In genomic region chr6:82056567-82056966, GRCh38 we compare ENCODE assay signal across 26 cellular contexts.
"Had no signal": no experiment of that assay in that cellular context is flagged by ENCODE, and none has a peak within 500 bp of the region (broad histone marks: within the 10 kb centered on the region; RNA-seq: fewer than 3 reads in every experiment).

No MANE protein-coding gene starts in this region.

- H3K9ac ChIP-seq: parathyroid adenoma had no signal

- H3K4me1 Mint-ChIP-seq: memory B cell, naive B cell had no signal

- H3K9me3 ChIP-seq: esophagus squamous epithelium, mucosa of descending colon, neutrophil, right lobe of liver, stomach, thyroid gland, vagina had no signal

- H3K27me3 ChIP-seq: esophagus squamous epithelium, neutrophil, right lobe of liver, stomach, thyroid gland, vagina had no signal

- H3K27ac Mint-ChIP-seq: memory B cell; naive B cell; natural killer cell treated with Interleukin-12 subunit alpha and Interleukin-12 subunit beta and Interleukin-15 and Interleukin-18, amount 100 ng/mL, for 72 hours; progenitor cell of endocrine pancreas had no signal

- DNase-seq: dermis blood vessel endothelial cell; effector memory CD4-positive, alpha-beta T cell; erythroblast; esophagus squamous epithelium; hypothalamus; kidney; mucosa of descending colon; naive B cell; right lobe of liver; small intestine; stimulated activated CD4-positive, alpha-beta T cell treated with anti-CD3 and anti-CD28 coated beads, Interleukin-15, amount 100 ng/mL, for 24 hours; stimulated activated CD4-positive, alpha-beta T cell treated with anti-CD3 and anti-CD28 coated beads, Interleukin-2, amount 100 ng/mL, for 48 hours; stimulated activated naive CD4-positive, alpha-beta T cell treated with Interleukin-2 at 50 U/mL for 16 hours; stomach; thyroid gland; trophoblast cell had no signal

- H3K4me3 ChIP-seq: coronary artery, esophagus squamous epithelium, lung, mucosa of descending colon, right lobe of liver, stomach, thyroid gland, vagina had no signal

- H3K27me3 Mint-ChIP-seq: natural killer cell treated with Interleukin-12 subunit alpha and Interleukin-12 subunit beta and Interleukin-15 and Interleukin-18, amount 100 ng/mL, for 72 hours; progenitor cell of endocrine pancreas had no signal

- H3K9me3 Mint-ChIP-seq: memory B cell; natural killer cell treated with Interleukin-12 subunit alpha and Interleukin-12 subunit beta and Interleukin-15 and Interleukin-18, amount 100 ng/mL, for 72 hours had no signal

- H3K36me3 Mint-ChIP-seq: memory B cell; mesothelial cell of epicardium; naive B cell; natural killer cell treated with Interleukin-12 subunit alpha and Interleukin-12 subunit beta and Interleukin-15 and Interleukin-18, amount 100 ng/mL, for 72 hours had no signal

- H3K4me1 ChIP-seq: parathyroid adenoma, right lobe of liver, stomach had no signal

- H3K79me2 ChIP-seq: parathyroid adenoma had no signal

- H3K36me3 ChIP-seq: esophagus squamous epithelium, neutrophil, right lobe of liver, stomach, thyroid gland, vagina had no signal

- H3K27ac ChIP-seq: coronary artery, esophagus squamous epithelium, neutrophil, parathyroid adenoma, right lobe of liver, stomach, thyroid gland, vagina had no signal

- H3K4me3 Mint-ChIP-seq: memory B cell; mesothelial cell of epicardium; naive B cell; natural killer cell treated with Interleukin-12 subunit alpha and Interleukin-12 subunit beta and Interleukin-15 and Interleukin-18, amount 100 ng/mL, for 72 hours; neural crest cell had no signal
